In the genomic region with DNA sequence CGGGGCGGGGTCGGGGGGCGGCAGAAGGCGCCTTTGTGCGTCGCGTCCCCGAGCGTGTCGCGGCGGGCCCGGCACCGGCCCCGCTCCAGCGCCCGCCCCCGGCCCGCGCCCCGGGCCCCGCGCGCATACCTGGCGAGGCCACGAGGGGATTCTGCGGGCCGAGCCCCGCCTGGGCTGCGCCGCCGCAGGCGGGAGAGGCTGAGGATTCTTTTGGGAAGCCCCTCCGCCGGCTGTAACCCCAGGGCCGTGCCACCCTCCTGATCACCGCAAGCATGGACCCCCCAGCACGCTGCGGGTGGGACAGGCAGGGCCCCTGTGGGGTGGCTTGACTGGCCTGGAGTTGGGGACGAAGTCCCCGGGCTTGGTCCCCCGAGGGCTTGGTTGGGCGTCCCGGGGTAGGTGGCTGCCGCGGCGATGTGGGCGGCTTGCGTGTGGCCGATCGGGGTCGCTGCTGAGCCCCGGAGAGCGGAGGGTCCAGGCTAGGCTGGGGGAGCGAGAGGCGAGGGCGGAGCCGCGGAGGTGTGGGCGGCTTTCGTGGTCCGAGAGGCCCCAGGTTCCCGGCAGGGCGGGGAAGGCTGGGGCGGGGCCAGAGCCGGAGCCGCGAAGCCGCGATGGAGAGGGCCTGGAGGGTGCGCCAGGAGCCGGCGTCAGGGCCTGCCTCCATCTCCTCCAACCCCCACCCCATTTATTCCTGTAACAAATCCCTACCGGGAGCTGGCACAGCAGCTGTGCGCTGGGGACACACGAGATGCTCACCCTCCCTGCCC, we compare ENCODE assay signal across 8 cellular contexts. TPM values are rescaled to one million over a fixed set of nuclear protein-coding genes. Genes with fewer than 3 reads are reported as not detected.
DNase-seq lines count a peak whose midpoint lies in the region; ATAC-seq, FAIRE-seq and TF ChIP-seq lines count a peak whose summit lies in the region.

No MANE protein-coding gene starts in this region.

- no peaks in the 10 kb centered on the region for H3K27me3 ChIP-seq in BJ (ENCODE audit: control insufficient read depth, insufficient read depth, low read length)
- H3K27me3 ChIP-seq in bronchial epithelial cell (ENCODE audit: control insufficient read depth, insufficient read depth, low read length) = no peaks in the 10 kb centered on the region

- FAIRE-seq in bronchial epithelial cell (lab: Jason Lieb, UNC) (no peak), kidney (lab: Jason Lieb, UNC) (no peak)

- POLR2A ChIA-PET in BJ (lab: Charles Lee) = no interaction called here

- intact Hi-C loops in kidney (cut with DNase I) = no loop called here

- H3K4me3 ChIP-seq in BJ (ENCODE audit: low read depth, low read length) (peak overlapping the region; percentile 92), bronchial epithelial cell (ENCODE audit: low read depth, low read length) (peak overlapping the region; percentile 74), kidney (ENCODE audit: low read length in 2 of 2) (peak overlapping the region; percentile 17 to 54)
- H3K4me3 ChIP-seq in Jurkat, Clone E6-1 (ENCODE audit: low read length) = peak overlapping the region; percentile 58

- CTCF ChIA-PET in BJ (lab: Yijun Ruan, JAX) = interaction anchor here (0.6 to 1.0 kb wide), 4 partner anchors 14 to 252 kb away, joined by 3 to 4 read pairs (median 3); partner anchors contain the start of gene JAG2

- peak; percentile 67 for TF ChIP-seq CTCF in BJ (IDR thresholded peaks at IDR 0.05; ENCODE audit: insufficient read depth, low read depth, low read length)
- TF ChIP-seq CTCF in bronchial epithelial cell (IDR thresholded peaks at IDR 0.05; ENCODE audit: insufficient read depth, low read length, severe bottlenecking) = peak; percentile 57
- TF ChIP-seq CTCF in kidney (IDR thresholded peaks at IDR 0.05; ENCODE audit: borderline replicate concordance, extremely low read depth, insufficient read depth) = peak; percentile 18

- peak; percentile 56 for ATAC-seq in GM19397 (IDR thresholded peaks at IDR 0.05; ENCODE audit: unreplicated experiment)

- H3K36me3 ChIP-seq in BJ (ENCODE audit: control insufficient read depth, insufficient read depth, low read length) (no peaks in the 10 kb centered on the region), bronchial epithelial cell (ENCODE audit: control insufficient read depth, insufficient read depth, low read length) (no peaks in the 10 kb centered on the region), kidney (ENCODE audit: control insufficient read depth in 1 of 2, insufficient read depth in 2 of 2, low read length in 2 of 2) (no peaks in the 10 kb centered on the region)

- peaks cover 8 to 40% of the 10 kb centered on the region in 2 donors for H3K4me1 ChIP-seq in kidney (ENCODE audit: control insufficient read depth in 1 of 2, insufficient read depth in 1 of 2, low read depth in 1 of 2, low read length in 2 of 2)

- no peaks in the 10 kb centered on the region for H3K9me3 ChIP-seq in kidney (ENCODE audit: control insufficient read depth in 1 of 2, low read length in 2 of 2)

- no peak for DNase-seq in BJ (ENCODE audit: low read depth)
- DNase-seq in Jurkat, Clone E6-1 (ENCODE audit: low read depth, low spot score) = peak; percentile 37
- peak; percentile 76 for DNase-seq in UCSD-AML1 (lab: John Stamatoyannopoulos, UW; ENCODE audit: unreplicated experiment)
- DNase-seq in bronchial epithelial cell (ENCODE audit: low read depth) = peak; percentile 82
- DNase-seq in kidney = peak; percentile 96
- DNase-seq in stimulated activated CD4-positive, alpha-beta T cell treated with anti-CD3 and anti-CD28 coated beads, Interleukin-2, amount 100 ng/mL, for 24 hours = peak; percentile 76 to 89
- DNase-seq in NCI-H187 treated with DMSO at 0.1 percent for 48 hours (lab: John Stamatoyannopoulos, UW) = no peak

- peak overlapping the region; percentile 75 to 88 for H3K27ac ChIP-seq in kidney (ENCODE audit: low read depth in 2 of 2, low read length in 2 of 2)

- H3K9ac ChIP-seq in kidney (ENCODE audit: low read length in 2 of 2) = no peak overlapping the region

RNA-seq across cellular contexts. Expression of gene GPR132, which starts 28.4 kb away (rescaled TPM):
- 0.06 and 0.13 TPM in 2 replicates for polyA plus RNA-seq in BJ (2011; rRNA removed)
- polyA minus RNA-seq in BJ (2011; rRNA and poly(A)+ RNA removed) = not detected in 2 replicates
- 0.90 TPM for polyA plus RNA-seq in Jurkat, Clone E6-1 (2012; ENCODE audit: insufficient read depth, insufficient read length)
- 0.13 TPM in 1 of 2 replicates, not detected in the other for total RNA-seq in bronchial epithelial cell
- total RNA-seq in kidney = 4.2 TPM
- 0.17 TPM for polyA plus RNA-seq in kidney (ENCODE audit: insufficient read depth, low read depth, low replicate concordance)

Comparison
In these comparisons a context has a peak if more than half of its experiments do, and no peak if none do; other contexts are left out.
1. DNase-seq: peak in Jurkat, Clone E6-1 (single experiment), UCSD-AML1 (single experiment), bronchial epithelial cell (single experiment), kidney (single experiment) and stimulated activated CD4-positive, alpha-beta T cell treated with anti-CD3 and anti-CD28 coated beads, Interleukin-2, amount 100 ng/mL, for 24 hours (2 of 2); none in BJ (single experiment) and NCI-H187 treated with DMSO at 0.1 percent for 48 hours (single experiment).
2. H3K4me3 ChIP-seq: peak in every context shown above with its lines; median percentile 92 in BJ; 74 in bronchial epithelial cell; 58 in Jurkat, Clone E6-1; 36 in kidney.
3. Peak in every context shown above with its lines, with median percentiles within 50 percentile points of each other: CTCF ChIP-seq.